ENCODE assay signal across 9 cellular contexts in genomic region chr5:61327761-61328753, GRCh38. TPM values are rescaled to one million over a fixed set of nuclear protein-coding genes. Genes with fewer than 3 reads are reported as not detected.
A peak's percentile ranks its signal among the peaks of the same experiment; 100 is the strongest.
DNase-seq lines count a peak whose midpoint lies in the region; ATAC-seq lines count a peak whose summit lies in the region.
"Had no signal": no experiment of that assay in that cellular context is flagged by ENCODE, and none has a peak within 500 bp of the region (broad histone marks: within the 10 kb centered on the region; RNA-seq: fewer than 3 reads in every experiment).

No MANE protein-coding gene starts in this region.

- peak; percentile 3 for DNase-seq in activated gamma-delta T cell treated with anti-CD3 and anti-CD28 coated beads, Interleukin-2, amount 50 U/mL, for 16 hours (ENCODE audit: low read depth)
- DNase-seq in activated gamma-delta T cell (lab: John Stamatoyannopoulos, UW) (no peak), naive B cell (no peak), DMS153 (lab: John Stamatoyannopoulos, UW) (no peak), SHP77 (lab: John Stamatoyannopoulos, UW) (no peak), mucosa of gallbladder (ENCODE audit: low spot score) (no peak)
- DNase-seq in activated CD8-positive, alpha-beta T cell treated with anti-CD3 and anti-CD28 coated beads, Interleukin-2, amount 10 ng/mL, durations not matched to agents 7 days and 5 days = peak; percentile 41

- H3K36me3 Mint-ChIP-seq in activated CD8-positive, alpha-beta T cell treated with anti-CD3 and anti-CD28 coated beads, Interleukin-2, amount 10 ng/mL, durations not matched to agents 7 days and 5 days (ENCODE audit: low read depth) = no peaks in the 10 kb centered on the region
- H3K36me3 Mint-ChIP-seq in naive B cell = peaks cover 0 to under 1% of the 10 kb centered on the region in 2 donors

- no peak overlapping the region for H3K27ac Mint-ChIP-seq in activated CD8-positive, alpha-beta T cell treated with anti-CD3 and anti-CD28 coated beads, Interleukin-2, amount 10 ng/mL, durations not matched to agents 7 days and 5 days
- peak overlapping the region in 2 of 6 donors; percentile 54 to 70 for H3K27ac Mint-ChIP-seq in naive B cell

- POLR2A ChIA-PET in activated CD8-positive, alpha-beta T cell treated with anti-CD3 and anti-CD28 coated beads, Interleukin-2, amount 10 ng/mL, durations not matched to agents 7 days and 5 days (lab: Charles Lee) = interaction anchor here (0.7 kb wide), 1 partner anchor 19 kb away, joined by 3 read pairs; no protein-coding TSS in a partner anchor

- H3K9me3 Mint-ChIP-seq in activated CD8-positive, alpha-beta T cell treated with anti-CD3 and anti-CD28 coated beads, Interleukin-2, amount 10 ng/mL, durations not matched to agents 7 days and 5 days (ENCODE audit: insufficient read depth) = no peaks in the 10 kb centered on the region
- H3K9me3 Mint-ChIP-seq in naive B cell = no peaks in the 10 kb centered on the region
- H3K9me3 Mint-ChIP-seq: CD8-positive, alpha-beta T cell had no signal

- CTCF ChIA-PET in activated CD8-positive, alpha-beta T cell treated with anti-CD3 and anti-CD28 coated beads, Interleukin-2, amount 10 ng/mL, durations not matched to agents 7 days and 5 days (lab: Charles Lee) = no interaction called here

- H3K4me3 Mint-ChIP-seq in activated CD8-positive, alpha-beta T cell treated with anti-CD3 and anti-CD28 coated beads, Interleukin-2, amount 10 ng/mL, durations not matched to agents 7 days and 5 days = no peak overlapping the region
- H3K4me3 Mint-ChIP-seq in naive B cell = peak overlapping the region in 6 of 8 donors; percentile 3 to 94 (median 52)
- H3K4me3 Mint-ChIP-seq: CD8-positive, alpha-beta T cell had no signal

- peaks cover 35% of the 10 kb centered on the region for H3K27me3 Mint-ChIP-seq in activated CD8-positive, alpha-beta T cell treated with anti-CD3 and anti-CD28 coated beads, Interleukin-2, amount 10 ng/mL, durations not matched to agents 7 days and 5 days (ENCODE audit: low read depth)
- H3K27me3 Mint-ChIP-seq in naive B cell = peaks cover 0 to 15% (median 3%) of the 10 kb centered on the region in 3 donors

- peaks cover 36% of the 10 kb centered on the region for H3K4me1 Mint-ChIP-seq in activated CD8-positive, alpha-beta T cell treated with anti-CD3 and anti-CD28 coated beads, Interleukin-2, amount 10 ng/mL, durations not matched to agents 7 days and 5 days (ENCODE audit: low read depth)
- peaks cover 24 to 32% (median 29%) of the 10 kb centered on the region in 3 donors for H3K4me1 Mint-ChIP-seq in naive B cell

- peak; percentile 28 for ATAC-seq in HG03175 (IDR thresholded peaks at IDR 0.05; ENCODE audit: unreplicated experiment)
- no peak for ATAC-seq in activated CD8-positive, alpha-beta T cell treated with anti-CD3 and anti-CD28 coated beads, Interleukin-2, amount 10 ng/mL, durations not matched to agents 7 days and 5 days
- no peak for ATAC-seq in naive B cell (ENCODE audit: low read depth in 2 of 2)
- ATAC-seq: CD8-positive, alpha-beta T cell had no signal

RNA-seq across cellular contexts. Expression of gene ZSWIM6, which starts 4.0 kb away (rescaled TPM):
- total RNA-seq in activated CD8-positive, alpha-beta T cell treated with anti-CD3 and anti-CD28 coated beads, Interleukin-2, amount 10 ng/mL, durations not matched to agents 7 days and 5 days = 1 to 10 TPM; 2.5 to 2.6 TPM
- 1 to 10 TPM in 5 of 6 donors, under 1 TPM in 1; 0.65 to 1.5 (median 1.4) TPM for polyA plus RNA-seq in naive B cell (ENCODE audit: low read depth in 6 of 6)
- 23.5 TPM for total RNA-seq in mucosa of gallbladder

Comparison
In these comparisons a context has a peak if more than half of its experiments do, and no peak if none do; other contexts are left out.
1. DNase-seq: peak in activated gamma-delta T cell treated with anti-CD3 and anti-CD28 coated beads, Interleukin-2, amount 50 U/mL, for 16 hours (single experiment) and activated CD8-positive, alpha-beta T cell treated with anti-CD3 and anti-CD28 coated beads, Interleukin-2, amount 10 ng/mL, durations not matched to agents 7 days and 5 days (single experiment); none in activated gamma-delta T cell (single experiment), naive B cell (single experiment), DMS153 (single experiment), SHP77 (0 of 2) and mucosa of gallbladder (single experiment).